Comparison of ENCODE assay signal across 1 cellular context in genomic region chr5:125002727-125003598, GRCh38.
A peak's percentile ranks its signal among the peaks of the same experiment; 100 is the strongest.
TF ChIP-seq lines count a peak whose summit lies in the region.

No MANE protein-coding gene starts in this region.

TF ChIP-seq in GM23338, 12 proteins besides CTCF, POLR2A, EP300 and RAD21 (continued from another document):
- TF ChIP-seq ZNF462 (CRISPR knock-in tag; IDR thresholded peaks at IDR 0.05): peak; percentile 95
- no peak for TF ChIP-seq ETS1 (IDR thresholded peaks at IDR 0.05)
